ENCODE assay signal across 23 cellular contexts in the genomic region with DNA sequence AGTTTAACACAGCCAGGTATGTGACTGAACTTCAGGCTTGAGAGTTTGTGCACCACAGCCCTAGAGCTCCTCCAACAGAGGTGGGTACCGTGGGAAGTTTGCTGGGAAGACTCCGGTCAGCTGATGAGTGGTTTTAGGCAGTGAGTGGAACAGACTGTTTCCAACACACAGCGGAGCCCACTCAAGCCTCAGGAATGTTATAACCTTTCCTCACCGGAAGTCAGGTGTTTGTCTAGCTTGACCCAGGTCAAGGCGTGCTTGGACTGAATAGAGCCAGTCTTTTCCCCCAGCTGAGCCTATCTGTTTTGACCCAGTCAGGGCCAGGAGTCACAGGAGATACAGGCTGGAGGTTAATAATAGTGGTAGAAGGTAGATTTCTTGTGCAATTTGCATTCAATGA.
DNase-seq lines count a peak whose midpoint lies in the region; ATAC-seq, FAIRE-seq and TF ChIP-seq lines count a peak whose summit lies in the region.
"Had no signal": no experiment of that assay in that cellular context is flagged by ENCODE, and none has a peak within 500 bp of the region (broad histone marks: within the 10 kb centered on the region; RNA-seq: fewer than 3 reads in every experiment).

No MANE protein-coding gene starts in this region.

- RAD21 ChIA-PET in HCT116 (lab: Charles Lee; ENCODE audit: low non-redundant PET in 1 of 2, low total read pairs in 2 of 2, uncharacterized antibody in 2 of 2, unreplicated experiment in 2 of 2), result no interaction called here

- no peak for FAIRE-seq in pancreas (lab: Jason Lieb, UNC)
- FAIRE-seq: G401.6, GM12892, small intestine had no signal

- H3K4me1 Mint-ChIP-seq in stimulated activated naive B cell treated with anti-CD40 and anti-IgM and Interleukin-4, amounts not matched to agents 10 μg/mL and 1 μg/mL and 100 μg/mL, for 72 hours, result no peaks in the 10 kb centered on the region

- H3K4me1 ChIP-seq in HCT116 (ENCODE audit: control insufficient read depth in 1 of 2, insufficient read depth in 2 of 2, low read length in 2 of 2) (peaks cover 8 to 21% of the 10 kb centered on the region in 2 experiments), pancreas (peaks cover 34 to 70% (median 59%) of the 10 kb centered on the region in 3 donors), PC-9 (replicated peaks; ENCODE audit: insufficient read depth) (no peaks in the 10 kb centered on the region)

- H3K36me3 ChIP-seq in HCT116 (ENCODE audit: control insufficient read depth in 1 of 2, insufficient read depth in 2 of 2, low read length in 2 of 2) (no peaks in the 10 kb centered on the region), pancreas (no peaks in the 10 kb centered on the region), PC-9 (ENCODE audit: low read depth) (no peaks in the 10 kb centered on the region)
- H3K36me3 ChIP-seq: transverse colon had no signal

- DNase-seq in HCT116 (ENCODE audit: low read depth, low spot score) (no peak), SW480 (ENCODE audit: low spot score) (peak; percentile 86), iris pigment epithelial cell (ENCODE audit: low read depth) (peak; percentile 38), pancreas (no peak), PC-9 (no peak), ureter (ENCODE audit: low spot score) (no peak)
- no peak for DNase-seq in stimulated activated naive B cell treated with anti-CD40 and anti-IgM and Interleukin-4, amounts not matched to agents 10 μg/mL and 1 μg/mL and 100 μg/mL, for 72 hours
- DNase-seq: activated CD4-positive, alpha-beta T cell treated with anti-CD3 and anti-CD28 coated beads for 4 hours; activated CD8-positive, alpha-beta memory T cell treated with anti-CD3 and anti-CD28 coated beads, Interleukin-2, amount 50 U/mL, for 48 hours; activated naive CD4-positive, alpha-beta T cell treated with Interleukin-2 at 50 U/mL for 16 hours; dorsolateral prefrontal cortex; HFFc6; Karpas-422; NCI-H1417; nucleus accumbens; SIG-M5; small intestine; T1000; transverse colon had no signal

- H3K27ac ChIP-seq in HCT116 (ENCODE audit: low read depth, low read length), result no peak overlapping the region
- H3K27ac ChIP-seq in pancreas, result peak overlapping the region; percentile 9 to 67 (median 55)
- H3K27ac ChIP-seq in PC-9, result no peak overlapping the region
- H3K27ac ChIP-seq: dorsolateral prefrontal cortex, transverse colon had no signal

- ATAC-seq in HCT116 (peak; percentile 88), pancreas (peak in 2 of 4 donors; percentile 4 to 9), GM18858 (IDR thresholded peaks at IDR 0.05; ENCODE audit: unreplicated experiment) (no peak)
- ATAC-seq in stimulated activated naive B cell treated with anti-CD40 and anti-IgM and Interleukin-4, amounts not matched to agents 10 μg/mL and 1 μg/mL and 100 μg/mL, for 72 hours (replicated peaks), result no peak

- no peak for TF ChIP-seq CTCF in HCT116 (IDR thresholded peaks at IDR 0.05 in 2 of 3, conservative IDR thresholded peaks at IDR 0.05 in 1 of 3; ENCODE audit: borderline replicate concordance in 1 of 3, insufficient read depth in 1 of 3, low read depth in 2 of 3, low read length in 2 of 3)
- TF ChIP-seq CTCF in pancreas (IDR thresholded peaks at IDR 0.05), result no peak
- TF ChIP-seq CTCF in PC-9 (conservative IDR thresholded peaks at IDR 0.05), result no peak

- BruUV-seq in HCT116 (replicated peaks; lab: Mats Ljungman, UMichigan) (no TSS peak), PC-9 (replicated peaks; lab: Mats Ljungman, UMichigan) (no TSS peak)

- H3K36me3 Mint-ChIP-seq in stimulated activated naive B cell treated with anti-CD40 and anti-IgM and Interleukin-4, amounts not matched to agents 10 μg/mL and 1 μg/mL and 100 μg/mL, for 72 hours, result no peaks in the 10 kb centered on the region
- H3K36me3 Mint-ChIP-seq: brain had no signal

- H3K79me2 ChIP-seq in HCT116 (ENCODE audit: insufficient read depth, low read length) (no peaks in the 10 kb centered on the region), PC-9 (ENCODE audit: low read depth) (no peaks in the 10 kb centered on the region)

- H4K20me1 ChIP-seq in HCT116 (ENCODE audit: insufficient read depth) (no peaks in the 10 kb centered on the region), PC-9 (ENCODE audit: insufficient read depth) (no peaks in the 10 kb centered on the region)

- no peak overlapping the region for H3K4me3 Mint-ChIP-seq in stimulated activated naive B cell treated with anti-CD40 and anti-IgM and Interleukin-4, amounts not matched to agents 10 μg/mL and 1 μg/mL and 100 μg/mL, for 72 hours
- H3K4me3 Mint-ChIP-seq: brain, HFFc6 had no signal

- H3K9me3 ChIP-seq in HCT116 (ENCODE audit: control insufficient read depth in 1 of 2, insufficient read depth in 1 of 2, low read depth in 1 of 2, low read length in 2 of 2) (no peaks in the 10 kb centered on the region), pancreas (no peaks in the 10 kb centered on the region), PC-9 (ENCODE audit: insufficient read depth, low read depth) (no peaks in the 10 kb centered on the region)
- H3K9me3 ChIP-seq: transverse colon had no signal

- H2AFZ ChIP-seq in HCT116 (ENCODE audit: low read depth, low read length, poor library complexity, severe bottlenecking) (no peak overlapping the region), PC-9 (no peak overlapping the region)

- no peak overlapping the region for H3K27ac Mint-ChIP-seq in stimulated activated naive B cell treated with anti-CD40 and anti-IgM and Interleukin-4, amounts not matched to agents 10 μg/mL and 1 μg/mL and 100 μg/mL, for 72 hours
- H3K27ac Mint-ChIP-seq: HFFc6 had no signal

- H3K9me3 Mint-ChIP-seq in stimulated activated naive B cell treated with anti-CD40 and anti-IgM and Interleukin-4, amounts not matched to agents 10 μg/mL and 1 μg/mL and 100 μg/mL, for 72 hours, result no peaks in the 10 kb centered on the region
- H3K9me3 Mint-ChIP-seq: HFFc6 had no signal

- H3K9ac ChIP-seq in HCT116 (ENCODE audit: low read length), result no peak overlapping the region

- CTCF ChIA-PET in HCT116 (lab: Charles Lee), result interaction anchor here (0.8 kb wide), 1 partner anchor 28 kb away, joined by 3 read pairs; no protein-coding TSS in a partner anchor
- CTCF ChIA-PET in PC-9 (lab: Charles Lee), result no interaction called here

- WGBS in pancreas, 2 donors, result 27 to 41% methylated on average over 5 of the region's 5 CpGs

- no peaks in the 10 kb centered on the region for H3K9me2 ChIP-seq in HCT116 (ENCODE audit: insufficient read depth)
- no peaks in the 10 kb centered on the region for H3K9me2 ChIP-seq in PC-9 (ENCODE audit: insufficient read depth)

- H3K4me3 ChIP-seq in HCT116 (replicated peaks in 1 of 2; ENCODE audit: low read depth in 1 of 2, low read length in 2 of 2) (no peak overlapping the region), pancreas (no peak overlapping the region), PC-9 (no peak overlapping the region)
- H3K4me3 ChIP-seq: dorsolateral prefrontal cortex, transverse colon had no signal

- H3F3A ChIP-seq in PC-9 (ENCODE audit: insufficient read depth, low read depth), result no peaks in the 10 kb centered on the region

- intact Hi-C loops in HCT116 (cut with micrococcal nuclease) (no loop called here), pancreas (cut with DNase I) (no loop called here), PC-9 (cut with micrococcal nuclease; ENCODE audit: unreplicated experiment) (no loop called here)

- H3K4me2 ChIP-seq in HCT116 (ENCODE audit: low read length) (peak overlapping the region; percentile 59), PC-9 (no peak overlapping the region)

- no peak for TF ChIP-seq POLR2A in HCT116 (IDR thresholded peaks at IDR 0.05; ENCODE audit: borderline replicate concordance, extremely low read depth, insufficient read depth, insufficient read length)

- H3K27me3 ChIP-seq in HCT116 (ENCODE audit: insufficient read depth, low read length) (no peaks in the 10 kb centered on the region), pancreas (no peaks in the 10 kb centered on the region), PC-9 (ENCODE audit: insufficient read depth, low read depth) (peaks cover 94% of the 10 kb centered on the region)
- H3K27me3 ChIP-seq: transverse colon had no signal

- no peak for TF ChIP-seq RAD21 in HCT116 (IDR thresholded peaks at IDR 0.05; ENCODE audit: low read depth)

- peaks cover 0 to 5% of the 10 kb centered on the region in 2 donors for H3K27me3 Mint-ChIP-seq in stimulated activated naive B cell treated with anti-CD40 and anti-IgM and Interleukin-4, amounts not matched to agents 10 μg/mL and 1 μg/mL and 100 μg/mL, for 72 hours

- POLR2A ChIA-PET in HCT116 (lab: Charles Lee) (no interaction called here), PC-9 (lab: Charles Lee; ENCODE audit: unreplicated experiment) (no interaction called here)

TF ChIP-seq in HCT116, 20 proteins besides CTCF, POLR2A, EP300 and RAD21 (continues in another document):
- TF ChIP-seq ZNF274 (IDR thresholded peaks at IDR 0.05; ENCODE audit: low read depth, low read length), result no peak
- TF ChIP-seq POLR2AphosphoS5 (IDR thresholded peaks at IDR 0.05; ENCODE audit: low read depth, low read length), result no peak
- TF ChIP-seq EGR1 (IDR thresholded peaks at IDR 0.05; ENCODE audit: low read depth), result no peak
- TF ChIP-seq FOSL1 (IDR thresholded peaks at IDR 0.05; ENCODE audit: low read depth), result no peak
- no peak for TF ChIP-seq ELF1 (IDR thresholded peaks at IDR 0.05; ENCODE audit: borderline replicate concordance, low read depth)
- TF ChIP-seq, protein P1, sequence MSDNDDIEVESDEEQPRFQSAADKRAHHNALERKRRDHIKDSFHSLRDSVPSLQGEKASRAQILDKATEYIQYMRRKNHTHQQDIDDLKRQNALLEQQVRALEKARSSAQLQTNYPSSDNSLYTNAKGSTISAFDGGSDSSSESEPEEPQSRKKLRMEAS (IDR thresholded peaks at IDR 0.05), result no peak
- TF ChIP-seq YY1 (IDR thresholded peaks at IDR 0.05; ENCODE audit: extremely low read depth, insufficient replicate concordance, low read depth, low read length), result no peak
- no peak for TF ChIP-seq SRF (IDR thresholded peaks at IDR 0.05; ENCODE audit: low read depth)
- no peak for TF ChIP-seq ZFX (IDR thresholded peaks at IDR 0.05)
- no peak for TF ChIP-seq TCF7L2 (IDR thresholded peaks at IDR 0.05; ENCODE audit: borderline replicate concordance, extremely low read depth, insufficient read depth, insufficient read length)

Comparison
In these comparisons a context has a peak if more than half of its experiments do, and no peak if none do; other contexts are left out.
1. DNase-seq: peak in SW480 (single experiment) and iris pigment epithelial cell (single experiment); none in HCT116 (single experiment), pancreas (0 of 6), stimulated activated naive B cell treated with anti-CD40 and anti-IgM and Interleukin-4, amounts not matched to agents 10 μg/mL and 1 μg/mL and 100 μg/mL, for 72 hours (single experiment), PC-9 (0 of 2) and ureter (single experiment).
2. H3K27ac ChIP-seq: peak in pancreas (4 of 4); none in HCT116 (single experiment) and PC-9 (single experiment).